In the genomic region with DNA sequence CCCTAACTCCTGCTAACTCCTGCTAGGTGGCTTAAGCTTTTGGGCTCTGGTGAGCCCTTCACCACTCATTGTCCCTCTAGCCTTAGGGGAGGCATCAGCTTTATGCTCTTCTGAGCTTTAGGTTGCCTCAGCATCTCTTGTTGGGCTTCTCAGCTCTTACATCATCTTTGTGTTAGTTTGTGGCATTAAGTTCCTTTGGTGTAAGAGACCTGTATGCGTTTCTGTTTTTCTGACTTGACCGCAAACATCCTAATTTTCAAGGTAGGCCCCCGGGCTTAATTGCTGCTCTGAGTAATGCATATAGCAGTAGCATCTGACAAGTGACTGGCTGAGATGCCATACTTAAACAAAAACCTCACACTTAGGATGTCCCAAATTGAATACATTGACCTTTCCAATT, we compare ENCODE assay signal across 31 cellular contexts.
"Had no signal": no experiment of that assay in that cellular context is flagged by ENCODE, and none has a peak within 500 bp of the region (broad histone marks: within the 10 kb centered on the region; RNA-seq: fewer than 3 reads in every experiment).

No MANE protein-coding gene starts in this region.

- H3K4me1 Mint-ChIP-seq: activated B cell treated with CpG ODN at 0.5 μM for 24 hours; activated naive CD4-positive, alpha-beta T cell treated with anti-CD3 and anti-CD28 coated beads, Interleukin-2, amount 10 ng/mL, durations not matched to agents 7 days and 5 days; activated naive CD8-positive, alpha-beta T cell treated with anti-CD3 and anti-CD28 coated beads, Interleukin-2, amount 10 ng/mL, durations not matched to agents 7 days and 5 days; T-cell had no signal

- H3K4me3 Mint-ChIP-seq: activated B cell treated with CpG ODN at 0.5 μM for 24 hours; activated CD8-positive, alpha-beta T cell treated with anti-CD3 and anti-CD28 coated beads for 36 hours; activated naive CD4-positive, alpha-beta T cell treated with anti-CD3 and anti-CD28 coated beads, Interleukin-2, amount 10 ng/mL, durations not matched to agents 7 days and 5 days; activated naive CD8-positive, alpha-beta T cell treated with anti-CD3 and anti-CD28 coated beads, Interleukin-2, amount 10 ng/mL, durations not matched to agents 7 days and 5 days; activated T-helper 1 cell treated with anti-CD3 and anti-CD28 coated beads, Interleukin-12 subunit alpha, Interleukin-12 subunit beta, Interleukin-2, Interleukin-4 antibody, amounts not matched to agents 30 ng/mL and 10 ng/mL and 1 ng/mL, durations not matched to agents 14 hours and 24 hours and 36 hours; endodermal cell; T-cell; T-helper 1 cell treated with Interleukin-12 subunit alpha and Interleukin-12 subunit beta and Interleukin-4 antibody, amounts not matched to agents 30 μg/mL and 1 μg/mL, for 36 hours had no signal

- ATAC-seq: activated CD4-positive, CD25-positive, alpha-beta regulatory T cell treated with anti-CD3 and anti-CD28 coated beads, Interleukin-2, amount 50 U/mL, for 24 hours; activated CD8-positive, alpha-beta T cell treated with anti-CD3 and anti-CD28 coated beads for 36 hours; activated naive CD4-positive, alpha-beta T cell treated with anti-CD3 and anti-CD28 coated beads, Interleukin-2, amount 50 U/mL, for 72 hours; esophagus mucosa; heart left ventricle; T-cell had no signal

- H3K36me3 ChIP-seq: ascending aorta, breast epithelium, cardiac muscle cell, colonic mucosa, heart left ventricle, WERI-Rb-1 had no signal

- H3K27ac ChIP-seq: ascending aorta, breast epithelium, cardiac muscle cell, colonic mucosa, dorsolateral prefrontal cortex, heart left ventricle, WERI-Rb-1 had no signal

- DNase-seq: activated B cell treated with CpG ODN at 0.5 μM for 24 hours; activated CD4-positive, alpha-beta T cell treated with anti-CD3 and anti-CD28 coated beads for 48 hours; activated CD4-positive, alpha-beta T cell treated with anti-CD3 and anti-CD28 coated beads, Interleukin-2, amount 50 U/mL, for 1 hour; activated CD4-positive, alpha-beta T cell treated with anti-CD3 and anti-CD28 coated beads, Interleukin-2, amount 50 U/mL, for 48 hours; activated CD8-positive, alpha-beta memory T cell treated with anti-CD3 and anti-CD28 coated beads for 24 hours; activated CD8-positive, alpha-beta T cell treated with anti-CD3 and anti-CD28 coated beads for 36 hours; activated gamma-delta T cell; activated naive CD4-positive, alpha-beta T cell; activated naive CD4-positive, alpha-beta T cell treated with anti-CD3 and anti-CD28 coated beads, Interleukin-2, amount 10 ng/mL, durations not matched to agents 7 days and 5 days; activated naive CD8-positive, alpha-beta T cell treated with anti-CD3 and anti-CD28 coated beads, Interleukin-2, amount 10 ng/mL, durations not matched to agents 7 days and 5 days; activated T-cell treated with anti-CD3 and anti-CD28 coated beads, Interleukin-2, amount 50 U/mL, for 48 hours; central memory CD4-positive, alpha-beta T cell; cerebellar nuclear complex; colonic mucosa; dorsolateral prefrontal cortex; effector memory CD4-positive, alpha-beta T cell; endodermal cell; foreskin fibroblast; heart left ventricle; T-cell; T1000; WERI-Rb-1 had no signal

- H3K4me3 ChIP-seq: ascending aorta, breast epithelium, cardiac muscle cell, colonic mucosa, dorsolateral prefrontal cortex, heart left ventricle had no signal

- H3K9me3 ChIP-seq: ascending aorta, breast epithelium, colonic mucosa, heart left ventricle had no signal

- H3K9me3 Mint-ChIP-seq: activated B cell treated with CpG ODN at 0.5 μM for 24 hours; activated CD8-positive, alpha-beta T cell treated with anti-CD3 and anti-CD28 coated beads for 36 hours; activated naive CD4-positive, alpha-beta T cell treated with anti-CD3 and anti-CD28 coated beads, Interleukin-2, amount 10 ng/mL, durations not matched to agents 7 days and 5 days; activated naive CD4-positive, alpha-beta T cell treated with anti-CD3 and anti-CD28 coated beads, Interleukin-2, amount 50 U/mL, for 72 hours; activated naive CD8-positive, alpha-beta T cell treated with anti-CD3 and anti-CD28 coated beads, Interleukin-2, amount 10 ng/mL, durations not matched to agents 7 days and 5 days; activated T-helper 1 cell treated with anti-CD3 and anti-CD28 coated beads, Interleukin-12 subunit alpha, Interleukin-12 subunit beta, Interleukin-2, Interleukin-4 antibody, amounts not matched to agents 30 ng/mL and 10 ng/mL and 1 ng/mL, durations not matched to agents 14 hours and 24 hours and 36 hours; endodermal cell; T-cell; T-helper 1 cell treated with Interleukin-12 subunit alpha and Interleukin-12 subunit beta and Interleukin-4 antibody, amounts not matched to agents 30 μg/mL and 1 μg/mL, for 36 hours had no signal

- H3K27me3 ChIP-seq: ascending aorta, cardiac muscle cell, colonic mucosa, heart left ventricle had no signal

- H3K4me1 ChIP-seq: ascending aorta, breast epithelium, colonic mucosa, heart left ventricle had no signal

- H3K27me3 Mint-ChIP-seq: brain had no signal

- H3K36me3 Mint-ChIP-seq: activated naive CD4-positive, alpha-beta T cell treated with anti-CD3 and anti-CD28 coated beads, Interleukin-2, amount 10 ng/mL, durations not matched to agents 7 days and 5 days; activated naive CD4-positive, alpha-beta T cell treated with anti-CD3 and anti-CD28 coated beads, Interleukin-2, amount 50 U/mL, for 72 hours; activated naive CD8-positive, alpha-beta T cell treated with anti-CD3 and anti-CD28 coated beads, Interleukin-2, amount 10 ng/mL, durations not matched to agents 7 days and 5 days; brain; T-cell had no signal
